ENCODE assay signal across 21 cellular contexts in genomic region chr9:133851693-133852092, GRCh38.
DNase-seq lines count a peak whose midpoint lies in the region; ATAC-seq, FAIRE-seq and TF ChIP-seq lines count a peak whose summit lies in the region.
"Had no signal": no experiment of that assay in that cellular context is flagged by ENCODE, and none has a peak within 500 bp of the region (broad histone marks: within the 10 kb centered on the region; RNA-seq: fewer than 3 reads in every experiment).

No MANE protein-coding gene starts in this region.

- peaks cover 0 to 76% (median 38%) of the 10 kb centered on the region in 11 experiments; a peak in 19 of 22 replicates for H4K20me1 ChIP-seq in BLaER1 treated with 17β-estradiol and CSF1 and Interleukin-3, amounts not matched to agents 10 nM and 100 nM
- 0 out of 2 replicates have a peak, but pooled peaks cover 3% of the 10 kb centered on the region for H4K20me1 ChIP-seq in GM12878 (ENCODE audit: control insufficient read depth, insufficient read depth)

- H3K4me3 Mint-ChIP-seq in memory B cell (no peak overlapping the region), type B pancreatic cell (no peak overlapping the region), natural killer cell (no peak overlapping the region)
- H3K4me3 Mint-ChIP-seq: B cell; CD4-positive, alpha-beta T cell; GM23338; HFFc6 had no signal

- H3K4me1 ChIP-seq in BLaER1 treated with 17β-estradiol and CSF1 and Interleukin-3, amounts not matched to agents 10 nM and 100 nM = peaks cover 15 to 57% (median 49%) of the 10 kb centered on the region in 10 experiments
- H3K4me1 ChIP-seq in GM12878 (ENCODE audit: control insufficient read depth, insufficient read depth, low read length) = no peaks in the 10 kb centered on the region

- CTCF ChIA-PET in GM12878 (lab: Yijun Ruan, JAX) = no interaction called here

- no peak for TF ChIP-seq RAD21 in GM12878 (IDR thresholded peaks at IDR 0.05; ENCODE audit: insufficient read depth, low read depth, low read length)

- intact Hi-C loops in GM12878 (cut with micrococcal nuclease; ENCODE audit: unreplicated experiment) (no loop called here), natural killer cell (cut with micrococcal nuclease) (no loop called here)

- H3K4me1 Mint-ChIP-seq in memory B cell (peaks cover 45% of the 10 kb centered on the region), type B pancreatic cell (ENCODE audit: unreplicated experiment) (peaks cover 38% of the 10 kb centered on the region), natural killer cell (peaks cover 0 to 5% of the 10 kb centered on the region in 2 donors)

- H3K36me3 ChIP-seq in BLaER1 treated with 17β-estradiol and CSF1 and Interleukin-3, amounts not matched to agents 10 nM and 100 nM = peaks cover 0 to 14% (median 0%) of the 10 kb centered on the region in 11 experiments; a peak in 5 of 22 replicates
- peaks cover 0 to 13% of the 10 kb centered on the region in 2 experiments; a peak in 3 of 4 replicates for H3K36me3 ChIP-seq in GM12878 (ENCODE audit: control insufficient read depth in 2 of 2, insufficient read depth in 2 of 2, low read length in 1 of 2)

- peak overlapping the region; percentile 42 for H3K27ac Mint-ChIP-seq in memory B cell
- peak overlapping the region; percentile 9 for H3K27ac Mint-ChIP-seq in type B pancreatic cell
- H3K27ac Mint-ChIP-seq in natural killer cell = no peak overlapping the region
- H3K27ac Mint-ChIP-seq: B cell; CD4-positive, alpha-beta T cell; GM23338; HFFc6 had no signal

- TF ChIP-seq POLR2A in GM12878 (IDR thresholded peaks at IDR 0.05; ENCODE audit: low read depth, low read length) = no peak

- no peaks in the 10 kb centered on the region for H3K27me3 ChIP-seq in BLaER1 treated with 17β-estradiol and CSF1 and Interleukin-3, amounts not matched to agents 10 nM and 100 nM
- no peaks in the 10 kb centered on the region for H3K27me3 ChIP-seq in GM12878 (replicated peaks in 1 of 2; ENCODE audit: control insufficient read depth in 2 of 2, insufficient read depth in 2 of 2, low read length in 1 of 2)

- DNase-seq in GM12878 (ENCODE audit: low read depth, low spot score) = no peak
- no peak for DNase-seq in memory B cell (ENCODE audit: low spot score in 2 of 2)
- no peak for DNase-seq in type B pancreatic cell (ENCODE audit: extremely low spot score, unreplicated experiment)
- DNase-seq in COR-L47 (lab: John Stamatoyannopoulos, UW) = no peak
- DNase-seq in 8988T = no peak
- DNase-seq in natural killer cell = no peak
- no peak for DNase-seq in GM13976 (ENCODE audit: low spot score)
- DNase-seq: CD4-positive, alpha-beta T cell; DMS153; DMS79 treated with DMSO at 0.1 percent for 48 hours; GF-D8; HCEC 1CT; HFFc6 had no signal

- H3K27me3 Mint-ChIP-seq in memory B cell = no peaks in the 10 kb centered on the region
- no peaks in the 10 kb centered on the region for H3K27me3 Mint-ChIP-seq in type B pancreatic cell
- H3K27me3 Mint-ChIP-seq in natural killer cell (ENCODE audit: low read depth in 2 of 2) = no peaks in the 10 kb centered on the region
- H3K27me3 Mint-ChIP-seq: B cell; CD4-positive, alpha-beta T cell had no signal

- peaks cover 23% of the 10 kb centered on the region for H3K36me3 Mint-ChIP-seq in memory B cell
- H3K36me3 Mint-ChIP-seq in type B pancreatic cell = peaks cover 14% of the 10 kb centered on the region
- H3K36me3 Mint-ChIP-seq in natural killer cell = no peaks in the 10 kb centered on the region

- H3K9me3 ChIP-seq in BLaER1 treated with 17β-estradiol and CSF1 and Interleukin-3, amounts not matched to agents 10 nM and 100 nM (replicated peaks in 1 of 11) = 0 out of 22 replicates have a peak, but pooled peaks cover 0 to 9% (median 0%) of the 10 kb centered on the region in 11 experiments
- no peaks in the 10 kb centered on the region for H3K9me3 ChIP-seq in GM12878 (replicated peaks; ENCODE audit: control insufficient read depth, insufficient read depth, low read length)

- no peak overlapping the region for H3K27ac ChIP-seq in BLaER1 treated with 17β-estradiol and CSF1 and Interleukin-3, amounts not matched to agents 10 nM and 100 nM
- H3K27ac ChIP-seq in GM12878 (ENCODE audit: control insufficient read depth, insufficient read depth) = no peak overlapping the region
- H3K27ac ChIP-seq: C4-2B, KMS-11 had no signal

- WGBS in GM12878 (ENCODE audit: insufficient coverage, insufficient replicate concordance, low lambda C conversion rate, missing lambda C conversion rate) = 100% methylated on average over 1 of the region's 1 CpG

- TF ChIP-seq CTCF in GM12878 (IDR thresholded peaks at IDR 0.05 in 2 of 3, conservative IDR thresholded peaks at IDR 0.05 in 1 of 3; ENCODE audit: control insufficient read depth in 2 of 3, extremely low read depth in 1 of 3, insufficient read depth in 1 of 3, low read depth in 3 of 3, low read length in 3 of 3) (no peak), type B pancreatic cell (conservative IDR thresholded peaks at IDR 0.05) (no peak), natural killer cell (IDR thresholded peaks at IDR 0.05) (no peak), GM13976 (IDR thresholded peaks at IDR 0.05; ENCODE audit: borderline replicate concordance, control extremely low read depth, extremely low read depth, insufficient read depth, missing control alignments) (no peak)

- H3K9me3 Mint-ChIP-seq in memory B cell (no peaks in the 10 kb centered on the region), type B pancreatic cell (no peaks in the 10 kb centered on the region), natural killer cell (no peaks in the 10 kb centered on the region)
- H3K9me3 Mint-ChIP-seq: CD4-positive, alpha-beta T cell; GM23338; HFFc6 had no signal

- TF ChIP-seq EP300 in GM12878 (IDR thresholded peaks at IDR 0.05; ENCODE audit: borderline replicate concordance in 1 of 2, control insufficient read depth in 1 of 2, low read depth in 2 of 2, low read length in 2 of 2) = no peak

- in situ Hi-C loops in GM12878 (cut with MboI) (no loop called here), GM13976 (cut with MboI; ENCODE audit: low sequenced_read_pairs, unreplicated experiment) (no loop called here)

- SMC1A ChIA-PET in GM12878 (lab: Charles Lee; ENCODE audit: uncharacterized antibody, unreplicated experiment) = no interaction called here

- ATAC-seq in GM12878 (no peak), memory B cell (ENCODE audit: low read depth) (no peak), natural killer cell (no peak)
- ATAC-seq: GM23338, HepG2 had no signal

- POLR2A ChIA-PET in GM12878 (lab: Charles Lee) = no interaction called here

- H3K4me2 ChIP-seq in BLaER1 treated with 17β-estradiol and CSF1 and Interleukin-3, amounts not matched to agents 10 nM and 100 nM = peak overlapping the region in 7 of 11 experiments; percentile 31 to 75 (median 61); a peak in 11 of 22 replicates
- no peak overlapping the region for H3K4me2 ChIP-seq in GM12878 (ENCODE audit: control insufficient read depth, insufficient read depth)
- H3K4me2 ChIP-seq: GM23338, KMS-11 had no signal

- no peak for FAIRE-seq in GM12878 (lab: Jason Lieb, UNC)
- FAIRE-seq: GM18507, H54, HepG2 had no signal

- TSS peak; percentile 30 for BruUV-seq in GM12878 (replicated peaks; lab: Mats Ljungman, UMichigan)

- RAD21 ChIA-PET in GM12878 (lab: Charles Lee; ENCODE audit: unreplicated experiment) = no interaction called here

- H3K79me2 ChIP-seq in GM12878 (ENCODE audit: control insufficient read depth, insufficient read depth, low read length) = peaks cover 2% of the 10 kb centered on the region

- no peak overlapping the region for H3K4me3 ChIP-seq in BLaER1 treated with 17β-estradiol and CSF1 and Interleukin-3, amounts not matched to agents 10 nM and 100 nM
- H3K4me3 ChIP-seq in GM12878 = no peak overlapping the region
- H3K4me3 ChIP-seq: GM23338 had no signal

- H3K9ac ChIP-seq in BLaER1 treated with 17β-estradiol and CSF1 and Interleukin-3, amounts not matched to agents 10 nM and 100 nM = no peak overlapping the region
- H3K9ac ChIP-seq in GM12878 (ENCODE audit: control insufficient read depth, insufficient read depth, low read length) = no peak overlapping the region
- H3K9ac ChIP-seq: KMS-11 had no signal

- no peak overlapping the region for H2AFZ ChIP-seq in GM12878 (ENCODE audit: control insufficient read depth, low read depth, low read length)
- H2AFZ ChIP-seq: GM23338 had no signal

TF ChIP-seq in GM12878, 131 proteins besides CTCF, POLR2A, EP300 and RAD21:
- no peak for TF ChIP-seq LARP7 (IDR thresholded peaks at IDR 0.05)
- TF ChIP-seq E2F4 (IDR thresholded peaks at IDR 0.05; ENCODE audit: low read depth, low read length) = no peak
- peak; percentile 53; the same call in 1 of the 2 replicates for TF ChIP-seq HDGF (IDR thresholded peaks at IDR 0.05)

Comparison
In these comparisons a context has a peak if more than half of its experiments do, and no peak if none do; other contexts are left out.
1. H3K27ac Mint-ChIP-seq: peak in memory B cell (single experiment) and type B pancreatic cell (single experiment); none in natural killer cell (0 of 2).